1 cellular context compared by ENCODE assay signal in the genomic region with DNA sequence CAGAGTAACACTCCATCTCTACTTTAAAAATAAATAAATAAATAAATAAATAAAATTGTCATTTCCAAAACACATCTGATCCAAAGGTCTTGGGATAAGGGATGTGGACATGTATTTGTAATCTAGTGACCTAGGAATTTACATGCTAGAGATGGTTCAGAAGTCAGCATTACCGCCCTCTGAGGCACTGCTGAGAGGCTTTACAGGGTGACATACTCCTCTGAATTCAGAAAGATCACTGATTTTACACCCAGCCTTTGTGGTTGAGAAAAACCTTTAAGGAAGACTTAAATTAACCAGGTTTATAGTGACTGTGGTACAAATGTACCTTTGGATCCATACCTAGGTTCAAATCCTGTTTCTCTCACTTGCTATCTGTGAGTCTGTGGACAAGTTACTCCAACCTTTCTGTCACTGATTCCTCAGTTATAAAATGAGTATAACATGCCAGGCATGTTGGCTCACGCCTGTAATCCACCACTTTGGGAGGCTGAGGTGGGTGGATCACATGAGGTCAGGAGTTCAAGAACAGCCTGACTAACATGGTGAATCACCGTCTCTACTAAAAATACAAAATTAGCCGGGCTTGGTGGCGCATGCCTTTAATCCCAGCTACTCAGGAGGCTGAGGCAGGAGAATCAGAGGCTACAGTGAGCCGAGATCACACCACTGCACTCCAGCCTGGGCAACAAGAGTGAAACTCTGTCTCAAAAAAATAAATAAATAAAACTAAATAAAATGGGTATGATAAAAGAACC.
A peak's percentile ranks its signal among the peaks of the same experiment; 100 is the strongest.
TF ChIP-seq lines count a peak whose summit lies in the region.

No MANE protein-coding gene starts in this region.

TF ChIP-seq in HCT116, 20 proteins besides CTCF, POLR2A, EP300 and RAD21 (continued from another document):
- TF ChIP-seq, protein P1, sequence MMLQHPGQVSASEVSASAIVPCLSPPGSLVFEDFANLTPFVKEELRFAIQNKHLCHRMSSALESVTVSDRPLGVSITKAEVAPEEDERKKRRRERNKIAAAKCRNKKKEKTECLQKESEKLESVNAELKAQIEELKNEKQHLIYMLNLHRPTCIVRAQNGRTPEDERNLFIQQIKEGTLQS (IDR thresholded peaks at IDR 0.05): no peak
- TF ChIP-seq SRF (IDR thresholded peaks at IDR 0.05; ENCODE audit: low read depth) (peak; percentile 62; the same call in 1 of the 2 replicates), CEBPB (IDR thresholded peaks at IDR 0.05; ENCODE audit: low read depth) (peak; percentile 78), ELF1 (IDR thresholded peaks at IDR 0.05; ENCODE audit: borderline replicate concordance, low read depth) (no peak), EZH2 (IDR thresholded peaks at IDR 0.05) (no peak), CBX3 (IDR thresholded peaks at IDR 0.05; ENCODE audit: low read depth) (peak; percentile 92), FOSL1 (IDR thresholded peaks at IDR 0.05; ENCODE audit: low read depth) (peak; percentile 92)
- TF ChIP-seq, protein P2, sequence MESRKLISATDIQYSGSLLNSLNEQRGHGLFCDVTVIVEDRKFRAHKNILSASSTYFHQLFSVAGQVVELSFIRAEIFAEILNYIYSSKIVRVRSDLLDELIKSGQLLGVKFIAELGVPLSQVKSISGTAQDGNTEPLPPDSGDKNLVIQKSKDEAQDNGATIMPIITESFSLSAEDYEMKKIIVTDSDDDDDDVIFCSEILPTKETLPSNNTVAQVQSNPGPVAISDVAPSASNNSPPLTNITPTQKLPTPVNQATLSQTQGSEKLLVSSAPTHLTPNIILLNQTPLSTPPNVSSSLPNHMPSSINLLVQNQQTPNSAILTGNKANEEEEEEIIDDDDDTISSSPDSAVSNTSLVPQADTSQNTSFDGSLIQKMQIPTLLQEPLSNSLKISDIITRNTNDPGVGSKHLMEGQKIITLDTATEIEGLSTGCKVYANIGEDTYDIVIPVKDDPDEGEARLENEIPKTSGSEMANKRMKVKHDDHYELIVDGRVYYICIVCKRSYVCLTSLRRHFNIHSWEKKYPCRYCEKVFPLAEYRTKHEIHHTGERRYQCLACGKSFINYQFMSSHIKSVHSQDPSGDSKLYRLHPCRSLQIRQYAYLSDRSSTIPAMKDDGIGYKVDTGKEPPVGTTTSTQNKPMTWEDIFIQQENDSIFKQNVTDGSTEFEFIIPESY (IDR thresholded peaks at IDR 0.05; ENCODE audit: extremely low read depth, insufficient replicate concordance, low read length): peak; percentile 54
TF ChIP-seq in HCT116: peak in this region for 13.
